In genomic region chr1:215059947-215060346, GRCh38 we compare ENCODE assay signal across 1 cellular context.
TF ChIP-seq lines count a peak whose summit lies in the region.

No MANE protein-coding gene starts in this region.

TF ChIP-seq in IMR-90, 13 proteins besides CTCF, POLR2A, EP300 and RAD21 (continued from another document):
- TF ChIP-seq, protein P1, sequence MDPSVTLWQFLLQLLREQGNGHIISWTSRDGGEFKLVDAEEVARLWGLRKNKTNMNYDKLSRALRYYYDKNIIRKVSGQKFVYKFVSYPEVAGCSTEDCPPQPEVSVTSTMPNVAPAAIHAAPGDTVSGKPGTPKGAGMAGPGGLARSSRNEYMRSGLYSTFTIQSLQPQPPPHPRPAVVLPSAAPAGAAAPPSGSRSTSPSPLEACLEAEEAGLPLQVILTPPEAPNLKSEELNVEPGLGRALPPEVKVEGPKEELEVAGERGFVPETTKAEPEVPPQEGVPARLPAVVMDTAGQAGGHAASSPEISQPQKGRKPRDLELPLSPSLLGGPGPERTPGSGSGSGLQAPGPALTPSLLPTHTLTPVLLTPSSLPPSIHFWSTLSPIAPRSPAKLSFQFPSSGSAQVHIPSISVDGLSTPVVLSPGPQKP (IDR thresholded peaks at IDR 0.05; ENCODE audit: borderline replicate concordance, low read depth, low read length) = no peak
TF ChIP-seq in IMR-90: peak in this region for 0.
